ENCODE assay signal across 9 cellular contexts in the genomic region with DNA sequence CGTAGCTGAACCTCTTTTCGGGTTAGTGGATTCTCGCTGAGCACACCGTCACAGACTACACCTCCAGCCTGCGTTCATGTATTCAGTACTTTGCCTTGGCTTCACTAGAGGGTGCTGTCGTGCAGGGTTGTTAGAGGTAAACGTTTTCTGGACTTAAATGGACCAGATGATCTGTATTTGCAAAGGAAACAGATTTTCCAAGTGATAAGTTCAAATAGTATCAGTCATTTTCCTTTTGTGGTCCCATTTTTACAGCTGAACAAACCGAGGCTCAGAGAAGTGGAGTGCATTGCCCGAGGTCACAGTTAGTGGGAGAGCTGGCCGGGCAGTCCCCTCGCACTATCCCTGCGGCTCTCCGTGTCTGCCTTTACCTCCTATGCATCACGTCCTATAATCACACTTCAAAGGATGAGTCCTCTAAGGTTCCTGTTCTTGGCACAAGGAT.
DNase-seq lines count a peak whose midpoint lies in the region; ATAC-seq and TF ChIP-seq lines count a peak whose summit lies in the region.
"Had no signal": no experiment of that assay in that cellular context is flagged by ENCODE, and none has a peak within 500 bp of the region (broad histone marks: within the 10 kb centered on the region; RNA-seq: fewer than 3 reads in every experiment).

No MANE protein-coding gene starts in this region.

- peaks cover 30% of the 10 kb centered on the region for H4K20me1 ChIP-seq in hepatocyte (ENCODE audit: insufficient read depth, poor library complexity, severe bottlenecking)

- H2AFZ ChIP-seq in hepatocyte, result no peak overlapping the region

- no peaks in the 10 kb centered on the region for H3K9me3 Mint-ChIP-seq in T-helper 1 cell treated with Interleukin-12 subunit alpha and Interleukin-12 subunit beta and Interleukin-4 antibody, amounts not matched to agents 30 μg/mL and 1 μg/mL, for 36 hours

- H3K9me3 ChIP-seq in adipocyte (ENCODE audit: control insufficient read depth, low read length), result no peaks in the 10 kb centered on the region
- H3K9me3 ChIP-seq in hepatocyte (ENCODE audit: low read depth), result no peaks in the 10 kb centered on the region
- H3K9me3 ChIP-seq: BLaER1 had no signal

- WGBS in hepatocyte (ENCODE audit: low lambda C conversion rate, missing lambda C conversion rate), result 58% methylated on average over 14 of the region's 14 CpGs

- H3K79me2 ChIP-seq in hepatocyte, result peaks cover 78% of the 10 kb centered on the region

- H3K4me3 Mint-ChIP-seq in T-helper 1 cell treated with Interleukin-12 subunit alpha and Interleukin-12 subunit beta and Interleukin-4 antibody, amounts not matched to agents 30 μg/mL and 1 μg/mL, for 36 hours, result peak overlapping the region; percentile 52

- peak; percentile 72 for TF ChIP-seq CTCF in HL-60 (IDR thresholded peaks at IDR 0.05; ENCODE audit: insufficient read depth, low read length)
- peak; percentile 58 for TF ChIP-seq CTCF in hepatocyte (IDR thresholded peaks at IDR 0.05; ENCODE audit: poor library complexity)

- H3K27me3 Mint-ChIP-seq in T-helper 1 cell treated with Interleukin-12 subunit alpha and Interleukin-12 subunit beta and Interleukin-4 antibody, amounts not matched to agents 30 μg/mL and 1 μg/mL, for 36 hours (ENCODE audit: low read depth), result no peaks in the 10 kb centered on the region

- H3K27me3 ChIP-seq in HL-60 (ENCODE audit: insufficient read depth, poor library complexity, severe bottlenecking) (no peaks in the 10 kb centered on the region), adipocyte (replicated peaks; ENCODE audit: control insufficient read depth, insufficient read depth, low read length) (no peaks in the 10 kb centered on the region), hepatocyte (no peaks in the 10 kb centered on the region)
- H3K27me3 ChIP-seq: BLaER1 had no signal

- H3K9ac ChIP-seq in adipocyte (ENCODE audit: low read length), result no peak overlapping the region
- H3K9ac ChIP-seq: BLaER1 had no signal

- H3K4me2 ChIP-seq in hepatocyte, result peak overlapping the region; percentile 6
- H3K4me2 ChIP-seq: BLaER1 had no signal

- no peak overlapping the region for H3K4me3 ChIP-seq in HL-60 (replicated peaks; ENCODE audit: insufficient read depth, low read length)
- H3K4me3 ChIP-seq in adipocyte (ENCODE audit: low read length), result no peak overlapping the region
- no peak overlapping the region for H3K4me3 ChIP-seq in hepatocyte
- H3K4me3 ChIP-seq: BLaER1 had no signal

- H3K36me3 ChIP-seq in adipocyte (ENCODE audit: control insufficient read depth, insufficient read depth, low read length, severe bottlenecking) (peaks cover 29% of the 10 kb centered on the region), hepatocyte (replicated peaks; ENCODE audit: insufficient read depth, low read depth) (no peaks in the 10 kb centered on the region)

- no peak overlapping the region for H3K27ac ChIP-seq in HL-60 (replicated peaks)
- peak overlapping the region; percentile 43 for H3K27ac ChIP-seq in hepatocyte
- H3K27ac ChIP-seq: BLaER1 had no signal

- DNase-seq in NCI-H1694 treated with DMSO at 0.1 percent for 48 hours (lab: John Stamatoyannopoulos, UW), result peak; percentile 32
- no peak for DNase-seq in NCI-H1694 (lab: John Stamatoyannopoulos, UW)
- peak in 1 of 2 experiments; percentile 52 for DNase-seq in HL-60 (ENCODE audit: low read depth in 1 of 2, low spot score in 1 of 2)
- DNase-seq in adipocyte (ENCODE audit: low read depth), result peak; percentile 74
- DNase-seq in hepatocyte (ENCODE audit: low spot score), result peak; percentile 75
- DNase-seq in stimulated activated CD4-positive, alpha-beta T cell treated with anti-CD3 and anti-CD28 coated beads, Interleukin-15, amount 100 ng/mL, for 24 hours, result peak; percentile 82

- peaks cover 56% of the 10 kb centered on the region for H3K4me1 Mint-ChIP-seq in T-helper 1 cell treated with Interleukin-12 subunit alpha and Interleukin-12 subunit beta and Interleukin-4 antibody, amounts not matched to agents 30 μg/mL and 1 μg/mL, for 36 hours (ENCODE audit: low read depth)

- peaks cover 11% of the 10 kb centered on the region for H3K36me3 Mint-ChIP-seq in T-helper 1 cell treated with Interleukin-12 subunit alpha and Interleukin-12 subunit beta and Interleukin-4 antibody, amounts not matched to agents 30 μg/mL and 1 μg/mL, for 36 hours (ENCODE audit: low read depth)

- no peak for ATAC-seq in GM21576 (IDR thresholded peaks at IDR 0.05; ENCODE audit: unreplicated experiment)

- H3K4me1 ChIP-seq in adipocyte (ENCODE audit: control insufficient read depth, insufficient read depth, low read length) (peaks cover 51% of the 10 kb centered on the region), hepatocyte (ENCODE audit: insufficient read depth) (peaks cover 59% of the 10 kb centered on the region)

- no peaks in the 10 kb centered on the region for H3K9me2 ChIP-seq in hepatocyte (replicated peaks; ENCODE audit: insufficient read depth)

- peak overlapping the region; percentile 55 for H3K27ac Mint-ChIP-seq in T-helper 1 cell treated with Interleukin-12 subunit alpha and Interleukin-12 subunit beta and Interleukin-4 antibody, amounts not matched to agents 30 μg/mL and 1 μg/mL, for 36 hours
